Comparison of ENCODE assay signal across 27 cellular contexts in the genomic region with DNA sequence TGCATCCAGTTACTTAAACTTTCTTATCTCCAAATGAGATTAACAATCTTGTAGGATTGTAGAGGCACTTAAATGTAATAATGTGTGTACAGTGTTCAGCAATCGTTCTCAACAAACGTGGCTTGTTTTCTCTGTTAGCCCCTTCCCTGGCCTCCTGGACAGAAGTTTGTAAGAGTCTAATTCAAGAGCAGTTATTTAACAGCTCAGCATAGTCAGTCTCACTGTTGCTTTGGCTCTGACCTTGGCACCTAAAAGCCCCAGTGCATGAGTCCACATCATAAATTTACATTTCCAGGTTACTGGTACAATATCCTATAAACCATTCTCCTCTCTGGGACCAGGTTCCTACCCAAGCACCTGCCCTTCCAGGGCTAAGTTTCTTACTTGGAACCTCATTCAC.
"Had no signal": no experiment of that assay in that cellular context is flagged by ENCODE, and none has a peak within 500 bp of the region (broad histone marks: within the 10 kb centered on the region; RNA-seq: fewer than 3 reads in every experiment).

No MANE protein-coding gene starts in this region.

- ATAC-seq: effector memory CD8-positive, alpha-beta T cell; esophagus mucosa; gastrocnemius medialis; gastroesophageal sphincter; heart left ventricle; heart right ventricle had no signal

- H3K27ac ChIP-seq: colonic mucosa, coronary artery, dorsolateral prefrontal cortex, epithelial cell of prostate, esophagus muscularis mucosa, esophagus squamous epithelium, gastrocnemius medialis, gastroesophageal sphincter, heart left ventricle, heart right ventricle had no signal

- H3K9me3 ChIP-seq: colonic mucosa, esophagus muscularis mucosa, esophagus squamous epithelium, gastrocnemius medialis, gastroesophageal sphincter, heart left ventricle, heart right ventricle had no signal

- FAIRE-seq: colon, endometrium, endothelial cell of umbilical vein, frontal cortex had no signal

- H3K4me1 ChIP-seq: colonic mucosa, esophagus muscularis mucosa, esophagus squamous epithelium, gastrocnemius medialis, gastroesophageal sphincter, heart left ventricle, heart right ventricle had no signal

- H3K36me3 ChIP-seq: colonic mucosa, esophagus muscularis mucosa, esophagus squamous epithelium, gastrocnemius medialis, gastroesophageal sphincter, heart left ventricle, heart right ventricle had no signal

- H3K4me3 ChIP-seq: colonic mucosa, coronary artery, dorsolateral prefrontal cortex, esophagus muscularis mucosa, esophagus squamous epithelium, gastrocnemius medialis, gastroesophageal sphincter, heart left ventricle, heart right ventricle had no signal

- DNase-seq: colonic mucosa; cortex of kidney; dermis blood vessel endothelial cell; dorsolateral prefrontal cortex; effector CD4-positive, alpha-beta T cell; effector CD8-positive, alpha-beta T cell; effector memory CD4-positive, alpha-beta T cell; effector memory CD8-positive, alpha-beta T cell; endodermal cell; erythroblast; esophagus squamous epithelium; foreskin fibroblast; foreskin melanocyte; gastrocnemius medialis; glutamatergic neuron; head of caudate nucleus; heart left ventricle; heart right ventricle had no signal

- H3K27me3 ChIP-seq: colonic mucosa, esophagus muscularis mucosa, gastrocnemius medialis had no signal
